In genomic region chr18:3060667-3061580, GRCh38 we compare ENCODE assay signal across 8 cellular contexts. TPM values are rescaled to one million over a fixed set of nuclear protein-coding genes. Genes with fewer than 3 reads are reported as not detected.
DNase-seq lines count a peak whose midpoint lies in the region; ATAC-seq and TF ChIP-seq lines count a peak whose summit lies in the region.

No MANE protein-coding gene starts in this region.

- peak overlapping the region; percentile 37 to 71 (median 62) for H3K27ac ChIP-seq in transverse colon

- DNase-seq in activated CD8-positive, alpha-beta memory T cell treated with anti-CD3 and anti-CD28 coated beads for 24 hours = peak; percentile 76
- DNase-seq in activated CD8-positive, alpha-beta memory T cell treated with anti-CD3 and anti-CD28 coated beads, Interleukin-2, amount 50 U/mL, for 4 hours = no peak
- DNase-seq in activated T-cell treated with anti-CD3 and anti-CD28 coated beads for 24 hours (ENCODE audit: low read depth) = peak; percentile 33
- DNase-seq in lung microvascular endothelial cell (ENCODE audit: low read depth in 2 of 2) = peak; percentile 82 to 96
- DNase-seq in transverse colon = no peak
- DNase-seq in iPS-NIHi7 (ENCODE audit: extremely low spot score) = no peak

- H3K27me3 ChIP-seq in transverse colon = no peaks in the 10 kb centered on the region

- TF ChIP-seq POLR2A in transverse colon (IDR thresholded peaks at IDR 0.05) = no peak

- H3K36me3 ChIP-seq in transverse colon = no peaks in the 10 kb centered on the region

- no peak overlapping the region for H3K4me3 ChIP-seq in transverse colon

- H3K9me3 ChIP-seq in transverse colon = no peaks in the 10 kb centered on the region

- no peak for TF ChIP-seq CTCF in transverse colon (IDR thresholded peaks at IDR 0.05)

- no peak for TF ChIP-seq EP300 in transverse colon (IDR thresholded peaks at IDR 0.05; ENCODE audit: low read depth)

- intact Hi-C loops in transverse colon (cut with DNase I; ENCODE audit: low total_unique reads) = loop anchor here (5.0 kb wide), 1 partner anchor 129 kb away; no protein-coding TSS in a partner anchor

- WGBS in transverse colon (ENCODE audit: low coverage in 1 of 2), 2 donors = 75 to 77% methylated on average over 12 to 15 of the region's 15 CpGs

- peaks cover 0 to 25% (median 6%) of the 10 kb centered on the region in 4 donors for H3K4me1 ChIP-seq in transverse colon

- ATAC-seq in GM21619 (IDR thresholded peaks at IDR 0.05; ENCODE audit: unreplicated experiment) = no peak
- ATAC-seq in HG02798 (IDR thresholded peaks at IDR 0.05; ENCODE audit: poor library complexity, unreplicated experiment) = no peak

- in situ Hi-C loops in transverse colon (cut with MboI; ENCODE audit: low pct_ligation_motif_present in 1 of 4, low pct_unique_long_range_greater_than_20kb in 1 of 4, low sequenced_read_pairs in 3 of 4) = loop anchor here in 2 of 4 donors (25.0 kb wide), 1 partner anchor 124 kb away; no protein-coding TSS in a partner anchor

RNA-seq across cellular contexts. Expression of gene LPIN2, which starts 48.0 kb away (rescaled TPM):
- total RNA-seq in lung microvascular endothelial cell = 18.1 and 34.3 TPM in 2 replicates
- 100 to 1,000 TPM in 1 of 4 donors, 10 to 100 TPM in 3; 11.1 to 151 (median 87.0) TPM for total RNA-seq in transverse colon

Comparison
In these comparisons a context has a peak if more than half of its experiments do, and no peak if none do; other contexts are left out.
1. DNase-seq: peak in activated CD8-positive, alpha-beta memory T cell treated with anti-CD3 and anti-CD28 coated beads for 24 hours (single experiment), activated T-cell treated with anti-CD3 and anti-CD28 coated beads for 24 hours (single experiment) and lung microvascular endothelial cell (2 of 2); none in activated CD8-positive, alpha-beta memory T cell treated with anti-CD3 and anti-CD28 coated beads, Interleukin-2, amount 50 U/mL, for 4 hours (single experiment), transverse colon (single experiment) and iPS-NIHi7 (single experiment).